In genomic region chr6:33312361-33313104, GRCh38 we compare ENCODE assay signal across 8 cellular contexts. TPM values are rescaled to one million over a fixed set of nuclear protein-coding genes. Genes with fewer than 3 reads are reported as not detected.
A peak's percentile ranks its signal among the peaks of the same experiment; 100 is the strongest.
DNase-seq lines count a peak whose midpoint lies in the region; FAIRE-seq and TF ChIP-seq lines count a peak whose summit lies in the region.

No MANE protein-coding gene starts in this region.

- TF ChIP-seq CTCF in KMS-11 (conservative IDR thresholded peaks at IDR 0.05; ENCODE audit: low read depth, low read length) (no peak), fibroblast of pulmonary artery (IDR thresholded peaks at IDR 0.05; ENCODE audit: low read length, missing control alignments) (no peak), nephron progenitor cell (IDR thresholded peaks at IDR 0.05) (no peak)

- H3K9me3 Mint-ChIP-seq in nephron progenitor cell, result no peaks in the 10 kb centered on the region

- H3K4me2 ChIP-seq in KMS-11, result peak overlapping the region; percentile 97

- no peaks in the 10 kb centered on the region for H3K9me3 ChIP-seq in subcutaneous abdominal adipose tissue (ENCODE audit: control insufficient read depth in 5 of 5, low read length in 5 of 5)

- H3K79me2 ChIP-seq in KMS-11 (ENCODE audit: insufficient read depth, low read depth), result peaks cover 30% of the 10 kb centered on the region

- DNase-seq in GM12891 (ENCODE audit: insufficient read length, low spot score) (peak; percentile 73), RKO (ENCODE audit: low spot score) (peak; percentile 68), fibroblast of pulmonary artery (ENCODE audit: low read depth) (peak; percentile 75), nephron progenitor cell (peak; percentile 49), amniotic stem cell (lab: John Stamatoyannopoulos, UW) (no peak)
- DNase-seq in activated T-helper 9 cell treated with anti-CD3 and anti-CD28 coated beads, Interleukin-2, amount 50 U/mL, for 16 hours (ENCODE audit: low read depth), result peak; percentile 76

- no peaks in the 10 kb centered on the region for H3K36me3 Mint-ChIP-seq in nephron progenitor cell (ENCODE audit: low read depth)

- H3K27ac Mint-ChIP-seq in nephron progenitor cell, result no peak overlapping the region

- peak overlapping the region; percentile 90 for H3K4me3 Mint-ChIP-seq in nephron progenitor cell

- peak overlapping the region; percentile 42; the same call in 1 of the 2 replicates for H2AFZ ChIP-seq in KMS-11 (ENCODE audit: low read depth)

- peaks cover 57% of the 10 kb centered on the region for H3K4me1 Mint-ChIP-seq in nephron progenitor cell

- H3K27ac ChIP-seq in KMS-11, result peak overlapping the region; percentile 84
- H3K27ac ChIP-seq in subcutaneous abdominal adipose tissue (ENCODE audit: low read depth, low read length), result peak overlapping the region; percentile 96

- no peak overlapping the region for H3K4me3 ChIP-seq in KMS-11 (IDR thresholded peaks at IDR 0.05; ENCODE audit: insufficient read depth, low read depth, low read length)
- peak overlapping the region; percentile 92 for H3K4me3 ChIP-seq in fibroblast of pulmonary artery (replicated peaks; ENCODE audit: low read depth, low read length)
- H3K4me3 ChIP-seq in subcutaneous abdominal adipose tissue (ENCODE audit: low read depth in 1 of 5, low read length in 5 of 5), result peak overlapping the region; percentile 92 to 99 (median 94)

- H3K4me1 ChIP-seq in KMS-11 (ENCODE audit: low read depth, poor library complexity, severe bottlenecking) (peaks cover 34% of the 10 kb centered on the region), subcutaneous abdominal adipose tissue (ENCODE audit: control insufficient read depth in 5 of 5, insufficient read depth in 5 of 5, low read length in 5 of 5) (peaks cover 10 to 48% (median 44%) of the 10 kb centered on the region in 5 donors)

- no peak for TF ChIP-seq POLR2A in GM12891 (IDR thresholded peaks at IDR 0.05; ENCODE audit: low read depth, low read length)

- H3K27me3 Mint-ChIP-seq in nephron progenitor cell (ENCODE audit: low read depth, poor library complexity), result peaks cover 52% of the 10 kb centered on the region

- H4K20me1 ChIP-seq in KMS-11 (ENCODE audit: insufficient read depth), result no peaks in the 10 kb centered on the region

- no peak for FAIRE-seq in GM12891 (lab: Jason Lieb, UNC)

- H3K9ac ChIP-seq in KMS-11, result peak overlapping the region; percentile 72
- peak overlapping the region; percentile 87 to 100 (median 94) for H3K9ac ChIP-seq in subcutaneous abdominal adipose tissue (ENCODE audit: low read length in 5 of 5)

- H3K36me3 ChIP-seq in KMS-11 (ENCODE audit: insufficient read depth), result no peaks in the 10 kb centered on the region
- H3K36me3 ChIP-seq in subcutaneous abdominal adipose tissue (ENCODE audit: control insufficient read depth in 5 of 5, insufficient read depth in 5 of 5, low read length in 5 of 5), result peaks cover 0 to 15% (median 10%) of the 10 kb centered on the region in 5 donors

- H3K27me3 ChIP-seq in KMS-11 (ENCODE audit: insufficient read depth, low read depth) (no peaks in the 10 kb centered on the region), subcutaneous abdominal adipose tissue (ENCODE audit: control insufficient read depth in 5 of 5, insufficient read depth in 4 of 5, low read length in 5 of 5) (no peaks in the 10 kb centered on the region)

TF ChIP-seq in GM12891, 5 proteins besides CTCF, POLR2A, EP300 and RAD21:
- 0 out of 2 replicates have a peak, but pooled peaks have one; percentile 63 for TF ChIP-seq POLR2AphosphoS5 (IDR thresholded peaks at IDR 0.05; ENCODE audit: low read depth, low read length)
- no peak for TF ChIP-seq PAX5 (IDR thresholded peaks at IDR 0.05; ENCODE audit: insufficient read depth, low read length, severe bottlenecking)
- TF ChIP-seq POU2F2 (IDR thresholded peaks at IDR 0.05; ENCODE audit: low read depth, low read length), result 0 out of 2 replicates have a peak, but pooled peaks have one; percentile 11

RNA-seq across cellular contexts. Expression of gene TAPBP, which starts 1.3 kb away (rescaled TPM):
- polyA plus RNA-seq in GM12891 (2012; ENCODE audit: low read depth, missing spikeins), result 48.1 TPM

RNA-seq across cellular contexts. Expression of gene ZBTB22, which starts 5.0 kb away (rescaled TPM):
- polyA plus RNA-seq in GM12891 (2012; ENCODE audit: low read depth, missing spikeins), result 8.5 TPM

RNA-seq across cellular contexts. Expression of gene DAXX, which starts 10.2 kb away (rescaled TPM):
- 35.0 TPM for polyA plus RNA-seq in GM12891 (2012; ENCODE audit: low read depth, missing spikeins)

RNA-seq across cellular contexts. Expression of gene RGL2, which starts 13.8 kb away (rescaled TPM):
- polyA plus RNA-seq in GM12891 (2012; ENCODE audit: low read depth, missing spikeins), result 16.3 TPM

RNA-seq across cellular contexts. Expression of gene PFDN6, which starts 23.1 kb away (rescaled TPM):
- 143 TPM for polyA plus RNA-seq in GM12891 (2012; ENCODE audit: low read depth, missing spikeins)
